22 cellular contexts compared by ENCODE assay signal in the genomic region with DNA sequence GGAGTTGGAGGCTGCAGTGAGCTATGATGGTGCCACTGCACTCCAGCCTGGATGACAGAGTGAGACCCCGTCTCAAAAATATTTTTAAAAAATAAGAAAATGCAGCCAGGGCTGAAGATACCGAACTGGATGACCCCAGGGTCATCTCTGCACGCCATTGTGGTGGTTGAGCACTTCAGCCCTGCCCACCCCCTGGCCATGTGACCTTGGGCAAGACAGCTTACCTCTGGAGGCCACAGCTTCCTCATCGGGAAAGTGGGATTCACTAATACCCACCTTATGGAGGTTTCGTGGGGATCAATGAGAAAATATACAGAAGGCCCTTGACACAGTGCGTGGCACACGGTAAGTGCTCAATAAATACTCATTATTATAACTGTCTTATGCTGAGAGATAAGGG. TPM values are rescaled to one million over a fixed set of nuclear protein-coding genes. Genes with fewer than 3 reads are reported as not detected.
A peak's percentile ranks its signal among the peaks of the same experiment; 100 is the strongest.
DNase-seq lines count a peak whose midpoint lies in the region; ATAC-seq, FAIRE-seq and TF ChIP-seq lines count a peak whose summit lies in the region.
"Had no signal": no experiment of that assay in that cellular context is flagged by ENCODE, and none has a peak within 500 bp of the region (broad histone marks: within the 10 kb centered on the region; RNA-seq: fewer than 3 reads in every experiment).

No MANE protein-coding gene starts in this region.

- H4K20me1 ChIP-seq in PC-9 (ENCODE audit: insufficient read depth) (no peaks in the 10 kb centered on the region), K562 (replicated peaks; ENCODE audit: control insufficient read depth, insufficient read depth, low read length) (peaks cover 26% of the 10 kb centered on the region)

- H2AFZ ChIP-seq in PC-9 (no peak overlapping the region), K562 (ENCODE audit: low read depth, low read length) (no peak overlapping the region)

- TF ChIP-seq CTCF in Calu3 (IDR thresholded peaks at IDR 0.05; ENCODE audit: unreplicated experiment): no peak
- no peak for TF ChIP-seq CTCF in PC-9 (conservative IDR thresholded peaks at IDR 0.05)
- TF ChIP-seq CTCF in K562 (IDR thresholded peaks at IDR 0.05 in 2 of 3, conservative IDR thresholded peaks at IDR 0.05 in 1 of 3; ENCODE audit: insufficient read depth in 2 of 3, low read depth in 1 of 3, low read length in 3 of 3): no peak
- TF ChIP-seq CTCF in glutamatergic neuron (IDR thresholded peaks at IDR 0.05; ENCODE audit: partially characterized antibody, unreplicated experiment): no peak
- TF ChIP-seq CTCF in D721Med (IDR thresholded peaks at IDR 0.05; ENCODE audit: insufficient read depth, missing control alignments): no peak
- TF ChIP-seq CTCF in activated CD8-positive, alpha-beta T cell treated with anti-CD3 and anti-CD28 coated beads for 36 hours (IDR thresholded peaks at IDR 0.05): no peak

- no peak for ATAC-seq in K562
- ATAC-seq in activated CD8-positive, alpha-beta T cell treated with anti-CD3 and anti-CD28 coated beads for 36 hours: no peak
- ATAC-seq: CD8-positive, alpha-beta T cell had no signal

- CTCF ChIA-PET in Calu3 (lab: Charles Lee) (interaction anchor here (3.3 kb wide), 1 partner anchor 176 kb away, joined by 56 read pairs; no protein-coding TSS in a partner anchor), PC-9 (lab: Charles Lee) (interaction anchor here (0.6 kb wide), 1 partner anchor 123 kb away, joined by 3 read pairs; no protein-coding TSS in a partner anchor), K562 (lab: Yijun Ruan, JAX; ENCODE audit: low intra/inter-chr PET ratio) (no interaction called here)
- CTCF ChIA-PET in activated CD8-positive, alpha-beta T cell treated with anti-CD3 and anti-CD28 coated beads for 36 hours (lab: Charles Lee): interaction anchor here (1.3 to 3.3 kb wide), 6 partner anchors 10 to 175 kb away, joined by 5 to 59 read pairs (median 18); partner anchors contain the start of gene FAM222A

- no peak overlapping the region for H3K27ac ChIP-seq in PC-9
- H3K27ac ChIP-seq in K562 (ENCODE audit: extremely low read depth, low read depth, low read length): no peak overlapping the region
- H3K27ac ChIP-seq: BLaER1 had no signal

- H3K4me3 Mint-ChIP-seq in Calu3 (ENCODE audit: low read depth, unreplicated experiment) (no peak overlapping the region), glutamatergic neuron (ENCODE audit: unreplicated experiment) (no peak overlapping the region)
- H3K4me3 Mint-ChIP-seq in activated CD8-positive, alpha-beta T cell treated with anti-CD3 and anti-CD28 coated beads for 36 hours: no peak overlapping the region
- H3K4me3 Mint-ChIP-seq: B cell; CD4-positive, CD25-positive, alpha-beta regulatory T cell; CD8-positive, alpha-beta T cell; HFFc6 had no signal

- H3K9ac ChIP-seq in K562 (ENCODE audit: insufficient read depth in 1 of 2, low read depth in 2 of 2, low read length in 2 of 2): no peak overlapping the region
- H3K9ac ChIP-seq: BLaER1 had no signal

- no peaks in the 10 kb centered on the region for H3K36me3 ChIP-seq in PC-9 (ENCODE audit: low read depth)
- peaks cover 16% of the 10 kb centered on the region; the same call in 2 of the 3 replicates for H3K36me3 ChIP-seq in K562 (ENCODE audit: control insufficient read depth, insufficient read depth, low read length)
- H3K36me3 ChIP-seq: BLaER1, HAP-1 had no signal

- H3K4me2 ChIP-seq in PC-9: no peak overlapping the region
- no peak overlapping the region for H3K4me2 ChIP-seq in K562 (ENCODE audit: insufficient read depth, low read length)

- H3K27me3 ChIP-seq in PC-9 (ENCODE audit: insufficient read depth, low read depth): no peaks in the 10 kb centered on the region
- peaks cover 2 to 17% of the 10 kb centered on the region in 2 experiments; a peak in 2 of 5 replicates for H3K27me3 ChIP-seq in K562 (ENCODE audit: control insufficient read depth in 2 of 2, insufficient read depth in 2 of 2, low read length in 2 of 2)
- H3K27me3 ChIP-seq: BLaER1 had no signal

- H3K79me2 ChIP-seq in PC-9 (ENCODE audit: low read depth) (no peaks in the 10 kb centered on the region), K562 (ENCODE audit: control insufficient read depth, insufficient read depth, low read length) (no peaks in the 10 kb centered on the region)

- H3K4me1 Mint-ChIP-seq in Calu3 (ENCODE audit: low read depth, unreplicated experiment) (no peaks in the 10 kb centered on the region), glutamatergic neuron (ENCODE audit: low read depth, unreplicated experiment) (peaks cover 21% of the 10 kb centered on the region)
- H3K4me1 Mint-ChIP-seq in activated CD8-positive, alpha-beta T cell treated with anti-CD3 and anti-CD28 coated beads for 36 hours (ENCODE audit: low read depth): peaks cover 24% of the 10 kb centered on the region

- WGBS in K562 (ENCODE audit: insufficient coverage, low coverage, missing lambda C conversion rate): 45% methylated on average over 7 of the region's 7 CpGs

- POLR2A ChIA-PET in PC-9 (lab: Charles Lee; ENCODE audit: unreplicated experiment) (no interaction called here), K562 (lab: Yijun Ruan, JAX) (interaction anchor here (0.6 to 1.5 kb wide), 3 partner anchors 9 to 165 kb away, joined by 3 to 5 read pairs (median 4); no protein-coding TSS in a partner anchor)
- POLR2A ChIA-PET in activated CD8-positive, alpha-beta T cell treated with anti-CD3 and anti-CD28 coated beads for 36 hours (lab: Charles Lee): interaction anchor here (0.7 kb wide), 1 partner anchor 27 kb away, joined by 3 read pairs; no protein-coding TSS in a partner anchor

- H3K4me1 ChIP-seq in PC-9 (replicated peaks; ENCODE audit: insufficient read depth): no peaks in the 10 kb centered on the region
- H3K4me1 ChIP-seq in K562 (replicated peaks in 1 of 2; ENCODE audit: control insufficient read depth in 2 of 2, insufficient read depth in 2 of 2, low read length in 2 of 2): peaks cover 4 to 18% of the 10 kb centered on the region in 2 experiments; a peak in 3 of 5 replicates

- H3K9me3 Mint-ChIP-seq in Calu3 (ENCODE audit: low read depth, unreplicated experiment): no peaks in the 10 kb centered on the region
- H3K9me3 Mint-ChIP-seq in glutamatergic neuron (ENCODE audit: unreplicated experiment): peaks cover 9% of the 10 kb centered on the region
- no peaks in the 10 kb centered on the region for H3K9me3 Mint-ChIP-seq in activated CD8-positive, alpha-beta T cell treated with anti-CD3 and anti-CD28 coated beads for 36 hours
- H3K9me3 Mint-ChIP-seq: CD4-positive, CD25-positive, alpha-beta regulatory T cell; CD8-positive, alpha-beta T cell; HFFc6 had no signal

- H3K27me3 Mint-ChIP-seq in Calu3 (ENCODE audit: unreplicated experiment) (no peaks in the 10 kb centered on the region), glutamatergic neuron (ENCODE audit: unreplicated experiment) (peaks cover 9% of the 10 kb centered on the region)
- no peaks in the 10 kb centered on the region for H3K27me3 Mint-ChIP-seq in activated CD8-positive, alpha-beta T cell treated with anti-CD3 and anti-CD28 coated beads for 36 hours
- H3K27me3 Mint-ChIP-seq: B cell had no signal

- BruUV-seq in Calu3 (replicated peaks; lab: Mats Ljungman, UMichigan): TSS peak; percentile 22
- TSS peak; percentile 24 for BruUV-seq in PC-9 (replicated peaks; lab: Mats Ljungman, UMichigan)
- BruUV-seq in K562 (replicated peaks; lab: Mats Ljungman, UMichigan): no TSS peak

- H3K4me3 ChIP-seq in PC-9 (no peak overlapping the region), K562 (no peak overlapping the region)
- H3K4me3 ChIP-seq: BLaER1, HAP-1 had no signal

- intact Hi-C loops in Calu3 (cut with micrococcal nuclease; ENCODE audit: unreplicated experiment) (loop anchor here (5.0 kb wide), 2 partner anchors 113 to 167 kb away; partner anchors contain the start of gene FAM222A), PC-9 (cut with micrococcal nuclease; ENCODE audit: unreplicated experiment) (loop anchor here (5.0 kb wide), 1 partner anchor 248 kb away; no protein-coding TSS in a partner anchor), K562 (cut with micrococcal nuclease) (loop anchor here (10.0 kb wide), 2 partner anchors 84 to 116 kb away; partner anchors contain the start of gene FAM222A)
- intact Hi-C loops in activated CD8-positive, alpha-beta T cell treated with anti-CD3 and anti-CD28 coated beads for 36 hours (cut with micrococcal nuclease): loop anchor here (5.0 kb wide), 1 partner anchor 178 kb away; no protein-coding TSS in a partner anchor

- no peaks in the 10 kb centered on the region for H3K9me2 ChIP-seq in PC-9 (ENCODE audit: insufficient read depth)

- in situ Hi-C loops in K562 (cut with MboI): no loop called here

- H3K36me3 Mint-ChIP-seq in Calu3 (ENCODE audit: insufficient read depth, unreplicated experiment) (peaks cover 14% of the 10 kb centered on the region), glutamatergic neuron (ENCODE audit: unreplicated experiment) (no peaks in the 10 kb centered on the region)
- peaks cover 2% of the 10 kb centered on the region for H3K36me3 Mint-ChIP-seq in activated CD8-positive, alpha-beta T cell treated with anti-CD3 and anti-CD28 coated beads for 36 hours (ENCODE audit: low read depth)

- H3K9me1 ChIP-seq in K562 (ENCODE audit: control insufficient read depth, insufficient read depth, low read length): no peaks in the 10 kb centered on the region

- DNase-seq in Calu3 (no peak), PC-9 (no peak), K562 (ENCODE audit: extremely low read depth in 1 of 4, low spot score in 3 of 4) (no peak), glutamatergic neuron (no peak), D721Med (ENCODE audit: insufficient read length, low spot score) (no peak), AG08396 (ENCODE audit: low spot score) (no peak), mucosa of gallbladder (ENCODE audit: low spot score) (no peak)
- no peak for DNase-seq in activated CD8-positive, alpha-beta T cell treated with anti-CD3 and anti-CD28 coated beads for 36 hours
- DNase-seq: Caco-2; CD4-positive, CD25-positive, alpha-beta regulatory T cell; CD8-positive, alpha-beta T cell; DMS53; DMS79 treated with DMSO at 0.1 percent for 48 hours; GF-D8; GOT3; HFFc6 had no signal

- TF ChIP-seq RAD21 in K562 (CRISPR knock-in tag; conservative IDR thresholded peaks at IDR 0.05 in 1 of 2, IDR thresholded peaks at IDR 0.05 in 1 of 2): no peak

- TF ChIP-seq EP300 in K562 (IDR thresholded peaks at IDR 0.05; ENCODE audit: low read length): no peak

- H3K9me3 ChIP-seq in PC-9 (ENCODE audit: insufficient read depth, low read depth) (no peaks in the 10 kb centered on the region), K562 (replicated peaks; ENCODE audit: control insufficient read depth, insufficient read depth, low read depth, low read length) (no peaks in the 10 kb centered on the region)
- H3K9me3 ChIP-seq: BLaER1, Caco-2, HAP-1 had no signal

- peaks cover 5% of the 10 kb centered on the region; the same call in 1 of the 2 replicates for H3F3A ChIP-seq in PC-9 (ENCODE audit: insufficient read depth, low read depth)

- FAIRE-seq in K562 (lab: Jason Lieb, UNC) (no peak), D721Med (lab: Jason Lieb, UNC) (no peak)
- FAIRE-seq: GM12891, GM18507, H54 had no signal

- H3K27ac Mint-ChIP-seq in Calu3 (ENCODE audit: unreplicated experiment) (no peak overlapping the region), glutamatergic neuron (ENCODE audit: unreplicated experiment) (peak overlapping the region; percentile 77)
- H3K27ac Mint-ChIP-seq in activated CD8-positive, alpha-beta T cell treated with anti-CD3 and anti-CD28 coated beads for 36 hours: no peak overlapping the region
- H3K27ac Mint-ChIP-seq: B cell; CD4-positive, CD25-positive, alpha-beta regulatory T cell; CD8-positive, alpha-beta T cell; HFFc6 had no signal

- TF ChIP-seq POLR2A in K562 (conservative IDR thresholded peaks at IDR 0.05): no peak

RNA-seq across cellular contexts. Expression of gene MVK, which starts 25.5 kb away (rescaled TPM):
- total RNA-seq in Calu3 (2022) (41.6 and 46.7 TPM in 2 replicates), PC-9 (2021) (35.6 and 50.8 TPM in 2 replicates), K562 (2014; rRNA removed) (28.5 and 38.9 TPM in 2 replicates), K562 (2014; rRNA removed; fragmentation: Illumina TruSeq; extraction: Trizol) (15.7 and 18.3 TPM in 2 replicates), K562 (2015; rRNA removed; fragmentation: Illumina TruSeq; extraction: Trizol) (18.3 and 18.5 TPM in 2 replicates), K562 (2021) (31.3 and 33.6 TPM in 2 replicates), glutamatergic neuron (ENCODE audit: unreplicated experiment) (53.6 TPM), mucosa of gallbladder (40.5 TPM)
- total RNA-seq in K562 (2011; cell fraction: chromatin; rRNA removed; ENCODE audit: low replicate concordance): 79.5 and 160 TPM in 2 replicates
- total RNA-seq in K562 (2011; cell fraction: nucleolus; rRNA removed): 90.1 and 97.0 TPM in 2 replicates
- 76.8 and 77.1 TPM in 2 replicates for total RNA-seq in K562 (2011; cell fraction: nucleoplasm; rRNA removed)
- polyA plus RNA-seq in K562 (2011; rRNA removed) (28.1 and 41.9 TPM in 2 replicates), K562 (2014; fragmentation: Illumina TruSeq; extraction: Trizol) (18.8 and 24.2 TPM in 2 replicates), K562 (2014; fragmentation: Nextera tagmentation; extraction: Ambion mirVana) (1 to 10 TPM in 1 of 2 experiments, under 1 TPM in 1; 0.41 to 1.9 TPM), K562 (2014; rRNA removed) (23.1 and 25.8 TPM in 2 replicates)
- polyA plus RNA-seq in K562 (2011; cell fraction: cytosol; rRNA removed): 36.4 and 59.2 TPM in 2 replicates
- 74.2 and 83.2 TPM in 2 replicates for polyA plus RNA-seq in K562 (2011; cell fraction: nucleus; rRNA removed)
- 27.7 and 36.8 TPM in 2 replicates for polyA plus RNA-seq in K562 (2012)
- polyA minus RNA-seq in K562 (2011; rRNA and poly(A)+ RNA removed): 21.8 and 28.3 TPM in 2 replicates
- 13.8 and 21.5 TPM in 2 replicates for polyA minus RNA-seq in K562 (2011; cell fraction: cytosol; rRNA and poly(A)+ RNA removed)
- 24.4 and 38.3 TPM in 2 replicates for polyA minus RNA-seq in K562 (2011; cell fraction: nucleus; rRNA and poly(A)+ RNA removed)
- 10 to 100 TPM; 16.2 to 19.8 TPM for total RNA-seq in activated CD8-positive, alpha-beta T cell treated with anti-CD3 and anti-CD28 coated beads for 36 hours

RNA-seq across cellular contexts. Expression of gene MMAB, which starts 25.8 kb away (rescaled TPM):
- 70.2 and 82.8 TPM in 2 replicates for total RNA-seq in Calu3 (2022)
- total RNA-seq in PC-9 (2021): 52.8 and 84.3 TPM in 2 replicates
- total RNA-seq in K562 (2011; cell fraction: chromatin; rRNA removed; ENCODE audit: low replicate concordance): 78.3 and 122 TPM in 2 replicates
- 64.2 and 65.9 TPM in 2 replicates for total RNA-seq in K562 (2011; cell fraction: nucleolus; rRNA removed)
- total RNA-seq in K562 (2011; cell fraction: nucleoplasm; rRNA removed): 65.3 and 66.3 TPM in 2 replicates
- 71.0 and 73.4 TPM in 2 replicates for total RNA-seq in K562 (2014; rRNA removed)
- total RNA-seq in K562 (2014; rRNA removed; fragmentation: Illumina TruSeq; extraction: Trizol): 37.5 and 39.5 TPM in 2 replicates
- 53.4 and 56.1 TPM in 2 replicates for total RNA-seq in K562 (2015; rRNA removed; fragmentation: Illumina TruSeq; extraction: Trizol)
- total RNA-seq in K562 (2021): 63.9 and 70.5 TPM in 2 replicates
- 46.2 and 52.8 TPM in 2 replicates for polyA plus RNA-seq in K562 (2011; rRNA removed)
- polyA plus RNA-seq in K562 (2011; cell fraction: cytosol; rRNA removed): 45.2 and 45.3 TPM in 2 replicates
- polyA plus RNA-seq in K562 (2011; cell fraction: nucleus; rRNA removed): 64.4 and 74.5 TPM in 2 replicates
- polyA plus RNA-seq in K562 (2012): 75.8 and 92.9 TPM in 2 replicates
- 30.6 and 48.2 TPM in 2 replicates for polyA plus RNA-seq in K562 (2014; fragmentation: Illumina TruSeq; extraction: Trizol)
- polyA plus RNA-seq in K562 (2014; fragmentation: Nextera tagmentation; extraction: Ambion mirVana): 10 to 100 TPM in 1 of 2 experiments, 1 to 10 TPM in 1; 9.5 to 21.1 TPM
- polyA plus RNA-seq in K562 (2014; rRNA removed): 75.0 and 76.1 TPM in 2 replicates
- 37.7 and 38.3 TPM in 2 replicates for polyA minus RNA-seq in K562 (2011; rRNA and poly(A)+ RNA removed)
- polyA minus RNA-seq in K562 (2011; cell fraction: cytosol; rRNA and poly(A)+ RNA removed): 19.1 and 29.5 TPM in 2 replicates
- 18.6 and 31.8 TPM in 2 replicates for polyA minus RNA-seq in K562 (2011; cell fraction: nucleus; rRNA and poly(A)+ RNA removed)
- 28.7 TPM for total RNA-seq in glutamatergic neuron (ENCODE audit: unreplicated experiment)
- 58.3 TPM for total RNA-seq in mucosa of gallbladder
- total RNA-seq in activated CD8-positive, alpha-beta T cell treated with anti-CD3 and anti-CD28 coated beads for 36 hours: 10 to 100 TPM; 60.5 to 60.9 TPM
